ENCODE assay signal across 19 cellular contexts in the genomic region with DNA sequence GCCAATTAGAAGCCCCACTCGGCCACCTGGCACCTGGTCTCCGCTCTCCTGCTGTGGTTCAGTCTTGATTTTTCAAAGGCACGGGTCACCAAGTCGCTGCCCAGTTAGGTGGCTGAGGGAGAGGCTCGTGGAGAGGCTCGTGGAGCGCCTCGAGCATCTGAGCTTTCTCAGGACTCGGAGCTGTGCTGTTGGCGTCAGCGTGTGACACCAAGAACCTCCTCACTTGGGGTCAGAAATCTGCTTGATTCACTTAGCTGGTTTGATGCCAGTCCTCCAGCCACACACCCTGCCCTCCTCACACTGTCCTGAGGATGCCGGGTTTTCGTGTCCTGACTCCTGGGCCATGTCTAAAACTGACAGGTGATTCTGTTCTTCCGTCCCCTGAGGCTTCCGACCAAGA.
DNase-seq lines count a peak whose midpoint lies in the region; ATAC-seq, FAIRE-seq and TF ChIP-seq lines count a peak whose summit lies in the region.
"Had no signal": no experiment of that assay in that cellular context is flagged by ENCODE, and none has a peak within 500 bp of the region (broad histone marks: within the 10 kb centered on the region; RNA-seq: fewer than 3 reads in every experiment).

No MANE protein-coding gene starts in this region.

- no peaks in the 10 kb centered on the region for H3K27me3 Mint-ChIP-seq in activated CD8-positive, alpha-beta T cell treated with anti-CD3 and anti-CD28 coated beads for 36 hours
- H3K27me3 Mint-ChIP-seq: IgD-negative memory B cell had no signal

- no peaks in the 10 kb centered on the region for H4K20me1 ChIP-seq in osteoblast (ENCODE audit: insufficient read depth, low read length)

- peaks cover 0 to 35% (median 0%) of the 10 kb centered on the region in 9 donors for H3K36me3 ChIP-seq in heart right ventricle
- no peaks in the 10 kb centered on the region for H3K36me3 ChIP-seq in osteoblast (ENCODE audit: insufficient read depth, low read length)

- no peak for ATAC-seq in Right ventricle myocardium inferior
- no peak for ATAC-seq in heart right ventricle
- no peak for ATAC-seq in activated CD8-positive, alpha-beta T cell treated with anti-CD3 and anti-CD28 coated beads for 36 hours
- ATAC-seq: CD8-positive, alpha-beta T cell; GM23338; HepG2 had no signal

- peak; percentile 17 for DNase-seq in Right ventricle myocardium inferior (ENCODE audit: missing footprints)
- DNase-seq in heart right ventricle, result no peak
- DNase-seq in activated CD8-positive, alpha-beta T cell treated with anti-CD3 and anti-CD28 coated beads for 36 hours, result no peak
- DNase-seq in osteoblast (ENCODE audit: insufficient read length, low spot score, missing footprints), result peak; percentile 75
- no peak for DNase-seq in RCC 7860 (ENCODE audit: low spot score)
- DNase-seq in COLO829 (ENCODE audit: low spot score), result no peak
- no peak for DNase-seq in NCI-H2227 treated with DMSO at 0.1 percent for 48 hours (lab: John Stamatoyannopoulos, UW)
- DNase-seq: 8988T; CD8-positive, alpha-beta T cell; COR-L47; DMS 273 treated with DMSO at 0.1 percent for 48 hours; HFFc6 had no signal

- intact Hi-C loops in Right ventricle myocardium inferior (cut with DNase I), result no loop called here
- intact Hi-C loops in heart right ventricle (cut with DNase I), result loop anchor here in 1 of 10 donors (10.0 kb wide), 1 partner anchor 61 kb away; no protein-coding TSS in a partner anchor
- intact Hi-C loops in activated CD8-positive, alpha-beta T cell treated with anti-CD3 and anti-CD28 coated beads for 36 hours (cut with micrococcal nuclease), result loop anchor here (10.0 kb wide), 1 partner anchor 79 kb away; no protein-coding TSS in a partner anchor

- no peak overlapping the region for H3K4me3 ChIP-seq in heart right ventricle
- H3K4me3 ChIP-seq in osteoblast (ENCODE audit: insufficient read depth, low read length), result no peak overlapping the region
- H3K4me3 ChIP-seq: BLaER1 treated with 17β-estradiol and CSF1 and Interleukin-3, amounts not matched to agents 10 nM and 100 nM; GM23338 had no signal

- CTCF ChIA-PET in activated CD8-positive, alpha-beta T cell treated with anti-CD3 and anti-CD28 coated beads for 36 hours (lab: Charles Lee), result no interaction called here

- H3K27ac Mint-ChIP-seq in activated CD8-positive, alpha-beta T cell treated with anti-CD3 and anti-CD28 coated beads for 36 hours, result peak overlapping the region; percentile 13
- H3K27ac Mint-ChIP-seq: CD8-positive, alpha-beta T cell; GM23338; HFFc6 had no signal

- H3K4me1 Mint-ChIP-seq in activated CD8-positive, alpha-beta T cell treated with anti-CD3 and anti-CD28 coated beads for 36 hours (ENCODE audit: low read depth), result peaks cover 50% of the 10 kb centered on the region
- H3K4me1 Mint-ChIP-seq: GM23338 had no signal

- H3K9me3 ChIP-seq in heart right ventricle (no peaks in the 10 kb centered on the region), osteoblast (ENCODE audit: low read depth, low read length) (no peaks in the 10 kb centered on the region)
- H3K9me3 ChIP-seq: BLaER1 treated with 17β-estradiol and CSF1 and Interleukin-3, amounts not matched to agents 10 nM and 100 nM had no signal

- 97% methylated on average over 15 of the region's 15 CpGs for WGBS in heart right ventricle, 2 donors

- H3K27me3 ChIP-seq in heart right ventricle (no peaks in the 10 kb centered on the region), osteoblast (ENCODE audit: insufficient read depth, low read length) (no peaks in the 10 kb centered on the region)
- H3K27me3 ChIP-seq: BLaER1 treated with 17β-estradiol and CSF1 and Interleukin-3, amounts not matched to agents 10 nM and 100 nM had no signal

- H3K4me3 Mint-ChIP-seq in activated CD8-positive, alpha-beta T cell treated with anti-CD3 and anti-CD28 coated beads for 36 hours, result no peak overlapping the region
- H3K4me3 Mint-ChIP-seq: CD8-positive, alpha-beta T cell; GM23338; HFFc6 had no signal

- H3K4me1 ChIP-seq in heart right ventricle, result peaks cover 0 to 8% (median 6%) of the 10 kb centered on the region in 9 donors
- peaks cover 2% of the 10 kb centered on the region for H3K4me1 ChIP-seq in osteoblast (ENCODE audit: insufficient read depth, low read length)

- POLR2A ChIA-PET in activated CD8-positive, alpha-beta T cell treated with anti-CD3 and anti-CD28 coated beads for 36 hours (lab: Charles Lee), result no interaction called here

- H3K79me2 ChIP-seq in osteoblast (ENCODE audit: insufficient read depth, low read length), result no peaks in the 10 kb centered on the region

- no peak for FAIRE-seq in RCC 7860 (lab: Jason Lieb, UNC)
- FAIRE-seq: G401.6, GM12891, H54, HepG2 had no signal

- no peak for TF ChIP-seq CTCF in heart right ventricle (IDR thresholded peaks at IDR 0.05)
- TF ChIP-seq CTCF in activated CD8-positive, alpha-beta T cell treated with anti-CD3 and anti-CD28 coated beads for 36 hours (IDR thresholded peaks at IDR 0.05), result no peak
- no peak for TF ChIP-seq CTCF in osteoblast (IDR thresholded peaks at IDR 0.05; ENCODE audit: extremely low read depth, low read depth, low read length)

- H3K36me3 Mint-ChIP-seq in activated CD8-positive, alpha-beta T cell treated with anti-CD3 and anti-CD28 coated beads for 36 hours (ENCODE audit: low read depth), result peaks cover 27% of the 10 kb centered on the region

- no peak overlapping the region for H2AFZ ChIP-seq in osteoblast (ENCODE audit: low read length)
- H2AFZ ChIP-seq: GM23338 had no signal

- H3K27ac ChIP-seq in heart right ventricle, result no peak overlapping the region
- H3K27ac ChIP-seq in osteoblast (ENCODE audit: low read depth, low read length), result no peak overlapping the region
- H3K27ac ChIP-seq: BLaER1 treated with 17β-estradiol and CSF1 and Interleukin-3, amounts not matched to agents 10 nM and 100 nM had no signal

- no peak overlapping the region for H3K4me2 ChIP-seq in osteoblast (ENCODE audit: insufficient read depth, low read length)
- H3K4me2 ChIP-seq: BLaER1 treated with 17β-estradiol and CSF1 and Interleukin-3, amounts not matched to agents 10 nM and 100 nM; GM23338 had no signal

- no peaks in the 10 kb centered on the region for H3K9me3 Mint-ChIP-seq in activated CD8-positive, alpha-beta T cell treated with anti-CD3 and anti-CD28 coated beads for 36 hours
- H3K9me3 Mint-ChIP-seq: CD8-positive, alpha-beta T cell; GM23338; HFFc6; IgD-negative memory B cell had no signal

Comparison
In these comparisons a context has a peak if more than half of its experiments do, and no peak if none do; other contexts are left out.
1. DNase-seq: peak in Right ventricle myocardium inferior (single experiment) and osteoblast (single experiment); none in heart right ventricle (0 of 2), activated CD8-positive, alpha-beta T cell treated with anti-CD3 and anti-CD28 coated beads for 36 hours (single experiment), RCC 7860 (single experiment), COLO829 (single experiment) and NCI-H2227 treated with DMSO at 0.1 percent for 48 hours (single experiment).